1 cellular context compared by ENCODE assay signal in the genomic region with DNA sequence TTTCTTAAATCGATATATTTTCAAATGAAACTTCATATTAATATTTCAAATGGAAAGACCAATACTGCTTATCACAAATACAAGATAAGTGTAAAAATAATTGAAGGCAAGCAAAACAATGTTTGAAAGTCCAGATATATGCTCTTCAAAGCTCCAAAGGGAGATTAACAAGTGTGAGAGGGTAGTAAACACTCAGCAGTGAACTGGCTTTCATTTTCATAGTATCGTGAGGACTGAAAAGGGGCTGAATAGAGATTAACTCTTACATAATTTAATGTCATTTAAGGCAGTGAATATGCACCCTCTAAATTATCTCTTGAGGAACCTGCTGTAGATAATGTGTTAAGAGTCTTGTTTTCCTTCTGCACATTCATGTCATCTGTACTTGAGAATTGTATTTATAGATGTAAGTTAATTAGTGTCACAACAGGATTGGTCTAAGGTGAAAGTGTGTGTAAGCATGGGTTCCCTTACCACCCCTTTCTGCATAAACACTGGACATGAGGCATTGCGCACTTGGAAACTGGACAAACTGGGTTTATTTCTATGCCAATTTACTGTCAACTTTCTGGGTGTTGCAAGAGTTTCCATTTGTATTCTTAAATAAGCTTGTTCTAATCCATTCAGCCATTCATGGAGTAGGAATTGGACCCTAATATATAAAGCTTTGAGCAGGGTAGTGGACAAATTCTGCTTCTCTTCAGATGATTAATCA.
TF ChIP-seq lines count a peak whose summit lies in the region.

No MANE protein-coding gene starts in this region.

TF ChIP-seq in IMR-90, 13 proteins besides CTCF, POLR2A, EP300 and RAD21:
- TF ChIP-seq, protein P1, sequence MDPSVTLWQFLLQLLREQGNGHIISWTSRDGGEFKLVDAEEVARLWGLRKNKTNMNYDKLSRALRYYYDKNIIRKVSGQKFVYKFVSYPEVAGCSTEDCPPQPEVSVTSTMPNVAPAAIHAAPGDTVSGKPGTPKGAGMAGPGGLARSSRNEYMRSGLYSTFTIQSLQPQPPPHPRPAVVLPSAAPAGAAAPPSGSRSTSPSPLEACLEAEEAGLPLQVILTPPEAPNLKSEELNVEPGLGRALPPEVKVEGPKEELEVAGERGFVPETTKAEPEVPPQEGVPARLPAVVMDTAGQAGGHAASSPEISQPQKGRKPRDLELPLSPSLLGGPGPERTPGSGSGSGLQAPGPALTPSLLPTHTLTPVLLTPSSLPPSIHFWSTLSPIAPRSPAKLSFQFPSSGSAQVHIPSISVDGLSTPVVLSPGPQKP (IDR thresholded peaks at IDR 0.05; ENCODE audit: borderline replicate concordance, low read depth, low read length), result no peak
- TF ChIP-seq NFE2L2 (IDR thresholded peaks at IDR 0.05; ENCODE audit: low read depth, low read length) (no peak), RFX5 (IDR thresholded peaks at IDR 0.05; ENCODE audit: low read depth, low read length) (no peak), BHLHE40 (IDR thresholded peaks at IDR 0.05; ENCODE audit: low read depth, low read length) (no peak), FOS (IDR thresholded peaks at IDR 0.05; ENCODE audit: low read depth, low read length) (no peak), MAFK (IDR thresholded peaks at IDR 0.05; ENCODE audit: low read depth, low read length) (no peak), SMC3 (IDR thresholded peaks at IDR 0.05; ENCODE audit: low read depth, low read length) (no peak), RCOR1 (IDR thresholded peaks at IDR 0.05; ENCODE audit: insufficient replicate concordance, low read length) (no peak), MXI1 (IDR thresholded peaks at IDR 0.05; ENCODE audit: borderline replicate concordance, low read depth, low read length) (no peak), CEBPB (IDR thresholded peaks at IDR 0.05; ENCODE audit: low read depth, low read length) (no peak)
